Comparison of ENCODE assay signal across 8 cellular contexts in the genomic region with DNA sequence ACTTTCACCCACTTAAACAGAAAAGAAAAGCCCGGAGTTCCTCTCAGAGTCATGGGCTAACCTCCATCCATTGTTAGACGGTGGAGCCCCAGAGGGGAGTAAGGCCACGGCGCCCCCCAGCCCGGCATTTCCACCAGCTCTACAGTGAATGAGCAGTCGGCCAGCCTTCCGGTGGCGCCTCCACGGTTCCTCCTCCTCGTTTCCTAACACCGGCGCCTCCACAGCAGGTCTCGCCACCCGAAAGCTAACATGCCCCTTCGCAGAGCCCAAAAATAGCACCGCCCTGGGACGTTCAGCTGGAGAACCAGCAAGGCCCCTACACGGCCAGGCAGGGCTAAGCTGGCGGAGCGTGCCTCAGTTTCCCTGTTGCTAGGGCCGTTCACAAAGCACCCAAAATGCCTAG. TPM values are rescaled to one million over a fixed set of nuclear protein-coding genes. Genes with fewer than 3 reads are reported as not detected.
DNase-seq lines count a peak whose midpoint lies in the region; ATAC-seq and TF ChIP-seq lines count a peak whose summit lies in the region.

No MANE protein-coding gene starts in this region.

- DNase-seq in NCI-H82 (lab: John Stamatoyannopoulos, UW) (peak; percentile 59), NCI-H82 treated with DMSO at 0.1 percent for 48 hours (lab: John Stamatoyannopoulos, UW; ENCODE audit: unreplicated experiment) (no peak), SK-N-MC (ENCODE audit: low read depth, low spot score) (no peak), heart right ventricle (peak; percentile 54 to 62), posterior vena cava (ENCODE audit: low spot score) (peak; percentile 84)
- peak; percentile 65 for DNase-seq in activated naive CD8-positive, alpha-beta T cell treated with anti-CD3 and anti-CD28 coated beads, Interleukin-2, amount 10 ng/mL, durations not matched to agents 7 days and 5 days

- H3K4me1 ChIP-seq in heart right ventricle = peaks cover 4 to 47% (median 30%) of the 10 kb centered on the region in 9 donors

- 1% methylated on average over 21 of the region's 21 CpGs for WGBS in heart right ventricle, 2 donors

- H3K9me3 ChIP-seq in SK-N-MC (ENCODE audit: low read depth, low read length) = no peaks in the 10 kb centered on the region
- no peaks in the 10 kb centered on the region for H3K9me3 ChIP-seq in heart right ventricle

- ATAC-seq in activated naive CD8-positive, alpha-beta T cell treated with anti-CD3 and anti-CD28 coated beads, Interleukin-2, amount 10 ng/mL, durations not matched to agents 7 days and 5 days (ENCODE audit: low read depth) = peak; percentile 13
- ATAC-seq in heart right ventricle (peak; percentile 26 to 70 (median 56)), HG02870 (IDR thresholded peaks at IDR 0.05; ENCODE audit: unreplicated experiment) (no peak), GM21367 (IDR thresholded peaks at IDR 0.05; ENCODE audit: unreplicated experiment) (no peak)

- no peak overlapping the region for H3K27ac ChIP-seq in SK-N-MC
- H3K27ac ChIP-seq in heart right ventricle = peak overlapping the region; percentile 56 to 95 (median 89)

- peaks cover 0 to 22% (median 0%) of the 10 kb centered on the region in 7 donors for H3K27me3 ChIP-seq in heart right ventricle

- no peak for TF ChIP-seq CTCF in heart right ventricle (IDR thresholded peaks at IDR 0.05)

- H3K27ac Mint-ChIP-seq in activated naive CD8-positive, alpha-beta T cell treated with anti-CD3 and anti-CD28 coated beads, Interleukin-2, amount 10 ng/mL, durations not matched to agents 7 days and 5 days = peak overlapping the region; percentile 97

- peaks cover 41% of the 10 kb centered on the region for H3K4me1 Mint-ChIP-seq in activated naive CD8-positive, alpha-beta T cell treated with anti-CD3 and anti-CD28 coated beads, Interleukin-2, amount 10 ng/mL, durations not matched to agents 7 days and 5 days

- H3K36me3 Mint-ChIP-seq in activated naive CD8-positive, alpha-beta T cell treated with anti-CD3 and anti-CD28 coated beads, Interleukin-2, amount 10 ng/mL, durations not matched to agents 7 days and 5 days = peaks cover 37% of the 10 kb centered on the region

- peak overlapping the region; percentile 82 for H3K9ac ChIP-seq in SK-N-MC (ENCODE audit: insufficient read length)

- H3K9me3 Mint-ChIP-seq in activated naive CD8-positive, alpha-beta T cell treated with anti-CD3 and anti-CD28 coated beads, Interleukin-2, amount 10 ng/mL, durations not matched to agents 7 days and 5 days = no peaks in the 10 kb centered on the region

- H3K36me3 ChIP-seq in SK-N-MC (ENCODE audit: insufficient read depth, low read length) (no peaks in the 10 kb centered on the region), heart right ventricle (no peaks in the 10 kb centered on the region)

- peak overlapping the region; percentile 85 for H3K4me3 Mint-ChIP-seq in activated naive CD8-positive, alpha-beta T cell treated with anti-CD3 and anti-CD28 coated beads, Interleukin-2, amount 10 ng/mL, durations not matched to agents 7 days and 5 days

- intact Hi-C loops in heart right ventricle (cut with DNase I) = loop anchor here in 3 of 10 donors (5.0 to 10.0 kb wide), 3 partner anchors 92 to 334 kb away; a partner anchor contains a TSS
- intact Hi-C loops in posterior vena cava (cut with DNase I) = no loop called here

- POLR2A ChIA-PET in activated naive CD8-positive, alpha-beta T cell treated with anti-CD3 and anti-CD28 coated beads, Interleukin-2, amount 10 ng/mL, durations not matched to agents 7 days and 5 days (lab: Charles Lee) = interaction anchor here (0.9 to 2.7 kb wide), 5 partner anchors 12 to 453 kb away, joined by 4 to 8 read pairs (median 4); no protein-coding TSS in a partner anchor

- peaks cover 28% of the 10 kb centered on the region for H3K27me3 Mint-ChIP-seq in activated naive CD8-positive, alpha-beta T cell treated with anti-CD3 and anti-CD28 coated beads, Interleukin-2, amount 10 ng/mL, durations not matched to agents 7 days and 5 days

- peak overlapping the region; percentile 96 for H3K4me3 ChIP-seq in SK-N-MC
- H3K4me3 ChIP-seq in heart right ventricle = peak overlapping the region; percentile 76 to 99 (median 95)

RNA-seq across cellular contexts. Expression of a gene that starts 0.9 kb away (rescaled TPM):
- 10 to 100 TPM; 40.6 to 44.8 TPM for total RNA-seq in activated naive CD8-positive, alpha-beta T cell treated with anti-CD3 and anti-CD28 coated beads, Interleukin-2, amount 10 ng/mL, durations not matched to agents 7 days and 5 days
- total RNA-seq in heart right ventricle (10 to 100 TPM in 6 of 10 donors, 1 to 10 TPM in 4; 6.7 to 20.8 (median 11.4) TPM), posterior vena cava (10 to 100 TPM in 1 of 2 donors, 1 to 10 TPM in 1; 8.0 to 18.2 TPM)
- 1 to 10 TPM; 6.4 to 9.7 TPM for polyA plus RNA-seq in heart right ventricle

Comparison
In these comparisons a context has a peak if more than half of its experiments do, and no peak if none do; other contexts are left out.
1. DNase-seq: peak in NCI-H82 (single experiment), activated naive CD8-positive, alpha-beta T cell treated with anti-CD3 and anti-CD28 coated beads, Interleukin-2, amount 10 ng/mL, durations not matched to agents 7 days and 5 days (single experiment), heart right ventricle (2 of 2) and posterior vena cava (single experiment); none in NCI-H82 treated with DMSO at 0.1 percent for 48 hours (single experiment) and SK-N-MC (single experiment).
2. ATAC-seq: peak in activated naive CD8-positive, alpha-beta T cell treated with anti-CD3 and anti-CD28 coated beads, Interleukin-2, amount 10 ng/mL, durations not matched to agents 7 days and 5 days (single experiment) and heart right ventricle (8 of 8); none in HG02870 (single experiment) and GM21367 (single experiment).